2 cellular contexts compared by ENCODE assay signal in genomic region chr5:36885149-36885548, GRCh38.
TF ChIP-seq lines count a peak whose summit lies in the region.

No MANE protein-coding gene starts in this region.

TF ChIP-seq in K562, 482 proteins besides CTCF, POLR2A, EP300 and RAD21:
- TF ChIP-seq ZSCAN29 (IDR thresholded peaks at IDR 0.05) (0 out of 2 replicates have a peak, but pooled peaks have one; percentile 54), SOX6 (IDR thresholded peaks at IDR 0.05) (no peak), TAF15 (IDR thresholded peaks at IDR 0.05; ENCODE audit: low read depth, low read length) (no peak), RUNX1 (IDR thresholded peaks at IDR 0.05; ENCODE audit: low read depth) (no peak), ZNF395 (CRISPR knock-in tag; IDR thresholded peaks at IDR 0.05) (no peak), ZNF175 (CRISPR knock-in tag; IDR thresholded peaks at IDR 0.05; ENCODE audit: low read depth) (no peak), PML (IDR thresholded peaks at IDR 0.05; ENCODE audit: low read length) (no peak), ZNF639 (CRISPR knock-in tag; conservative IDR thresholded peaks at IDR 0.05 in 1 of 2, IDR thresholded peaks at IDR 0.05 in 1 of 2) (no peak), ILF3 (IDR thresholded peaks at IDR 0.05; ENCODE audit: borderline replicate concordance) (no peak), ZNF695 (CRISPR knock-in tag; IDR thresholded peaks at IDR 0.05) (no peak), ZBTB33 (CRISPR knock-in tag; IDR thresholded peaks at IDR 0.05) (peak; percentile 51; the same call in 1 of the 2 replicates), SRF (CRISPR knock-in tag; IDR thresholded peaks at IDR 0.05) (peak in 1 of 2 experiments; percentile 44; a peak in 1 of 4 replicates), BHLHE40 (IDR thresholded peaks at IDR 0.05; ENCODE audit: low read length) (no peak), ARID2 (IDR thresholded peaks at IDR 0.05) (no peak), TFAP4 (CRISPR knock-in tag; IDR thresholded peaks at IDR 0.05; ENCODE audit: borderline replicate concordance) (no peak)

TF ChIP-seq in HepG2, 621 proteins besides CTCF, POLR2A, EP300 and RAD21:
- TF ChIP-seq SRY (CRISPR knock-in tag; IDR thresholded peaks at IDR 0.05) (no peak), ZNF687 (CRISPR knock-in tag; IDR thresholded peaks at IDR 0.05) (0 out of 2 replicates have a peak, but pooled peaks have one; percentile 10)
